27 cellular contexts compared by ENCODE assay signal in the genomic region with DNA sequence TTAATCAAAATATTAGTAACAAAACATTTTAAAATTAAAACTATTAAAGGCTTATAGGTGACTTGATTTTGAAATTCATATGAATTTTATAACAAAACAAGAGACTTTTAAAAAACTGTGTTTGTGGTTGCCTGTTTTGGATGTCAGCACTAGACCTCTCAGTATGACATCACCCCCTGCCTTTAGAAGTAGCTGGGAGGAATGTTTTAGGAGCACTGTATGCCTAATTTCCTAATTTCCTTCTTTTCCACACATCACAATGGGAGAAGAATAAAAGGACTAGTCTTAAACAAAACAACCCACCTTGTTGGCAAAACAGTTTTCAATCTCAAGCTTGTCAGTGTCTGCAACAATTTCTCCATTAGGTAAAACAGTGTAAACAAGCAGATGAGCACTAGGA.
"Had no signal": no experiment of that assay in that cellular context is flagged by ENCODE, and none has a peak within 500 bp of the region (broad histone marks: within the 10 kb centered on the region; RNA-seq: fewer than 3 reads in every experiment).

No MANE protein-coding gene starts in this region.

- H3K4me3 ChIP-seq: cardiac muscle cell, MG63, SJSA1 had no signal

- H3K27ac ChIP-seq: brain microvascular endothelial cell, cardiac muscle cell, KMS-11, SJSA1 had no signal

- H3K36me3 ChIP-seq: brain microvascular endothelial cell, cardiac muscle cell, MG63, SJSA1 had no signal

- H3K9ac ChIP-seq: KMS-11 had no signal

- ATAC-seq: activated CD4-positive, alpha-beta T cell treated with anti-CD3 and anti-CD28 coated beads for 36 hours; activated CD8-positive, alpha-beta T cell treated with anti-CD3 and anti-CD28 coated beads for 36 hours; activated T-cell treated with anti-CD3 and anti-CD28 coated beads, Interleukin-2, amount 50 U/mL, for 72 hours; PC-3; T-cell had no signal

- H3K9me3 ChIP-seq: MG63, SJSA1 had no signal

- H3K4me1 Mint-ChIP-seq: activated CD4-positive, alpha-beta T cell treated with anti-CD3 and anti-CD28 coated beads for 36 hours; T-cell had no signal

- H3K36me3 Mint-ChIP-seq: activated naive CD4-positive, alpha-beta T cell treated with anti-CD3 and anti-CD28 coated beads, Interleukin-2, amount 10 ng/mL, durations not matched to agents 7 days and 5 days had no signal

- H3K9me3 Mint-ChIP-seq: activated CD8-positive, alpha-beta T cell treated with anti-CD3 and anti-CD28 coated beads for 36 hours had no signal

- H3K4me1 ChIP-seq: SJSA1 had no signal

- H3K27me3 ChIP-seq: brain microvascular endothelial cell, cardiac muscle cell had no signal

- H3K4me2 ChIP-seq: KMS-11 had no signal

- H3K27ac Mint-ChIP-seq: activated CD4-positive, alpha-beta T cell treated with anti-CD3 and anti-CD28 coated beads for 36 hours; activated CD8-positive, alpha-beta T cell treated with anti-CD3 and anti-CD28 coated beads for 36 hours; activated naive CD4-positive, alpha-beta T cell treated with anti-CD3 and anti-CD28 coated beads, Interleukin-2, amount 10 ng/mL, durations not matched to agents 7 days and 5 days; activated naive CD8-positive, alpha-beta T cell treated with anti-CD3 and anti-CD28 coated beads for 36 hours; activated T-cell treated with anti-CD3 and anti-CD28 coated beads, Interleukin-2, amount 50 U/mL, for 72 hours; activated T-helper 2 cell treated with anti-CD3 and anti-CD28 coated beads, Interferon-gamma antibody, Interleukin-2, Interleukin-4, amounts not matched to agents 10 μg/mL and 5 μg/mL and 100 μg/mL, durations not matched to agents 14 hours and 24 hours and 36 hours; T-cell had no signal

- DNase-seq: activated CD4-positive, alpha-beta T cell treated with anti-CD3 and anti-CD28 coated beads for 36 hours; activated CD4-positive, alpha-beta T cell treated with anti-CD3 and anti-CD28 coated beads, Interleukin-2, amount 50 U/mL, for 1 hour; activated CD8-positive, alpha-beta memory T cell treated with anti-CD3 and anti-CD28 coated beads, Interleukin-2, amount 50 U/mL, for 4 hours; activated CD8-positive, alpha-beta T cell treated with anti-CD3 and anti-CD28 coated beads for 36 hours; activated gamma-delta T cell treated with Interleukin-2 at 50 U/mL for 16 hours; activated naive CD4-positive, alpha-beta T cell treated with anti-CD3 and anti-CD28 coated beads, Interleukin-2, amount 10 ng/mL, durations not matched to agents 7 days and 5 days; activated naive CD8-positive, alpha-beta T cell treated with anti-CD3 and anti-CD28 coated beads for 36 hours; activated T-cell treated with anti-CD3 and anti-CD28 coated beads, Interleukin-2, amount 50 U/mL, for 72 hours; brain microvascular endothelial cell; cerebellar nuclear complex; MG63; MV-4-11; NCI-H1092 treated with DMSO at 0.1 percent for 48 hours; NCI-H1436 treated with DMSO at 0.1 percent for 48 hours; NCI-H187 treated with DMSO at 0.1 percent for 48 hours; NCI-H2081 treated with DMSO at 0.1 percent for 48 hours; NCI-H446; NCI-H524; PC-3; SHP77; T-cell; T-helper 2 cell; T1000 had no signal

- H3K4me3 Mint-ChIP-seq: activated CD4-positive, alpha-beta T cell treated with anti-CD3 and anti-CD28 coated beads for 36 hours; activated CD8-positive, alpha-beta T cell treated with anti-CD3 and anti-CD28 coated beads for 36 hours; activated naive CD4-positive, alpha-beta T cell treated with anti-CD3 and anti-CD28 coated beads, Interleukin-2, amount 10 ng/mL, durations not matched to agents 7 days and 5 days; activated naive CD8-positive, alpha-beta T cell treated with anti-CD3 and anti-CD28 coated beads for 36 hours; activated T-cell treated with anti-CD3 and anti-CD28 coated beads, Interleukin-2, amount 50 U/mL, for 72 hours; T-cell had no signal
